In genomic region chr15:74598126-74598842, GRCh38 we compare ENCODE assay signal across 1 cellular context.
A peak's percentile ranks its signal among the peaks of the same experiment; 100 is the strongest.
TF ChIP-seq lines count a peak whose summit lies in the region.

No MANE protein-coding gene starts in this region.

TF ChIP-seq in HepG2, 621 proteins besides CTCF, POLR2A, EP300 and RAD21 (continued from another document and continues in another):
- TF ChIP-seq ZNF18 (CRISPR knock-in tag; IDR thresholded peaks at IDR 0.05; ENCODE audit: insufficient replicate concordance) (no peak), ZNF329 (CRISPR knock-in tag; IDR thresholded peaks at IDR 0.05; ENCODE audit: low read depth) (0 out of 2 replicates have a peak, but pooled peaks have one; percentile 67), CSRNP1 (CRISPR knock-in tag; IDR thresholded peaks at IDR 0.05) (0 out of 2 replicates have a peak, but pooled peaks have one; percentile 26), KMT2A (CRISPR knock-in tag; IDR thresholded peaks at IDR 0.05) (peak; percentile 79), ZNF33B (CRISPR knock-in tag; IDR thresholded peaks at IDR 0.05) (0 out of 2 replicates have a peak, but pooled peaks have one; percentile 49), CREBL2 (CRISPR knock-in tag; IDR thresholded peaks at IDR 0.05; ENCODE audit: borderline replicate concordance) (no peak), AFF4 (CRISPR knock-in tag; IDR thresholded peaks at IDR 0.05) (0 out of 2 replicates have a peak, but pooled peaks have one; percentile 61), U2AF2 (IDR thresholded peaks at IDR 0.05; ENCODE audit: low read depth, low read length) (0 out of 2 replicates have a peak, but pooled peaks have one; percentile 47), TOE1 (CRISPR knock-in tag; IDR thresholded peaks at IDR 0.05) (peak; percentile 59; the same call in 1 of the 2 replicates), KAT8 (CRISPR knock-in tag; IDR thresholded peaks at IDR 0.05) (peak; percentile 82), RFXAP (CRISPR knock-in tag; IDR thresholded peaks at IDR 0.05; ENCODE audit: borderline replicate concordance) (peak; percentile 99), NONO (IDR thresholded peaks at IDR 0.05) (no peak), NONO (CRISPR knock-in tag; conservative IDR thresholded peaks at IDR 0.05) (peak; percentile 88), KLF6 (CRISPR knock-in tag; IDR thresholded peaks at IDR 0.05) (peak; percentile 67; the same call in 1 of the 2 replicates), ZNF549 (CRISPR knock-in tag; IDR thresholded peaks at IDR 0.05) (no peak), ZNF772 (CRISPR knock-in tag; IDR thresholded peaks at IDR 0.05) (0 out of 2 replicates have a peak, but pooled peaks have one; percentile 45), ZSCAN9 (CRISPR knock-in tag; IDR thresholded peaks at IDR 0.05; ENCODE audit: borderline replicate concordance) (0 out of 2 replicates have a peak, but pooled peaks have one; percentile 17), ZNF263 (CRISPR knock-in tag; IDR thresholded peaks at IDR 0.05) (peak; percentile 29; the same call in 1 of the 2 replicates), CAMTA2 (CRISPR knock-in tag; IDR thresholded peaks at IDR 0.05; ENCODE audit: borderline replicate concordance) (peak; percentile 89; the same call in 1 of the 2 replicates), KAT7 (CRISPR knock-in tag; IDR thresholded peaks at IDR 0.05; ENCODE audit: borderline replicate concordance) (peak; percentile 66), ZBTB34 (CRISPR knock-in tag; IDR thresholded peaks at IDR 0.05) (no peak), TRAFD1 (CRISPR knock-in tag; IDR thresholded peaks at IDR 0.05; ENCODE audit: borderline replicate concordance) (0 out of 2 replicates have a peak, but pooled peaks have one; percentile 29), ZNF333 (CRISPR knock-in tag; IDR thresholded peaks at IDR 0.05; ENCODE audit: borderline replicate concordance) (peak; percentile 79; the same call in 1 of the 2 replicates), CCDC6 (CRISPR knock-in tag; IDR thresholded peaks at IDR 0.05) (0 out of 2 replicates have a peak, but pooled peaks have one; percentile 60), ZBTB44 (CRISPR knock-in tag; IDR thresholded peaks at IDR 0.05) (0 out of 2 replicates have a peak, but pooled peaks have one; percentile 47), ZBTB42 (CRISPR knock-in tag; IDR thresholded peaks at IDR 0.05) (peak; percentile 84; the same call in 1 of the 2 replicates), ZNF335 (CRISPR knock-in tag; IDR thresholded peaks at IDR 0.05) (peak; percentile 46; the same call in 1 of the 2 replicates), DMTF1 (CRISPR knock-in tag; IDR thresholded peaks at IDR 0.05) (no peak), NR0B2 (CRISPR knock-in tag; IDR thresholded peaks at IDR 0.05) (peak; percentile 66; the same call in 1 of the 2 replicates), PPARG (CRISPR knock-in tag; conservative IDR thresholded peaks at IDR 0.05) (peak; percentile 46; the same call in 1 of the 2 replicates), ZNF839 (CRISPR knock-in tag; IDR thresholded peaks at IDR 0.05; ENCODE audit: borderline replicate concordance) (peak; percentile 66; the same call in 1 of the 2 replicates), MED8 (CRISPR knock-in tag; IDR thresholded peaks at IDR 0.05; ENCODE audit: insufficient replicate concordance) (peak; percentile 82), ZNF235 (CRISPR knock-in tag; IDR thresholded peaks at IDR 0.05; ENCODE audit: borderline replicate concordance) (peak; percentile 93; the same call in 1 of the 2 replicates), LBX2 (CRISPR knock-in tag; IDR thresholded peaks at IDR 0.05; ENCODE audit: borderline replicate concordance) (no peak), JUND (CRISPR knock-in tag; IDR thresholded peaks at IDR 0.05) (no peak), REPIN1 (CRISPR knock-in tag; IDR thresholded peaks at IDR 0.05; ENCODE audit: borderline replicate concordance, low read depth) (peak; percentile 24; the same call in 1 of the 2 replicates), BRD4 (CRISPR knock-in tag; IDR thresholded peaks at IDR 0.05) (no peak), NR2F2 (IDR thresholded peaks at IDR 0.05; ENCODE audit: borderline replicate concordance, low read depth) (0 out of 2 replicates have a peak, but pooled peaks have one; percentile 50), ZBTB49 (CRISPR knock-in tag; IDR thresholded peaks at IDR 0.05; ENCODE audit: borderline replicate concordance) (peak; percentile 17; the same call in 1 of the 2 replicates)
